8 cellular contexts compared by ENCODE assay signal in the genomic region with DNA sequence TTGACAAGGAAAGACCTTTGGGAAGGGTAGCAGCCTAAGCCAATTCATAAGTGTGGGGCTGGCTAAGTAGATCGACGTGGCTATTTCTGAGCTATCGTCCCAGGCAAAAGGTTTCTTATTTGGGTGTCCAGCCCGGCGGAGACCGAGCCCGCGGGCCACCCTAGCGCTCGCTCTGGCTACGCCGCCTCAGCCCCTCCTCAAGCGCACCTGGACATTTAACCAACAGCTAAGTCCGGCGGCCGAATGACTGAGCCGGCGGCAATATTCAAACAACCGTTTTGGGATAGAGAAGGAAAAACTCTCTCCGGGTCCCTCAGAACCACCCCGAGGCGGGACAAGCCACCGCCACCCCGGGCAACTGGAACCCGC. TPM values are rescaled to one million over a fixed set of nuclear protein-coding genes. Genes with fewer than 3 reads are reported as not detected.
A peak's percentile ranks its signal among the peaks of the same experiment; 100 is the strongest.
DNase-seq lines count a peak whose midpoint lies in the region; ATAC-seq, FAIRE-seq and TF ChIP-seq lines count a peak whose summit lies in the region.

No MANE protein-coding gene starts in this region.

- no peak for DNase-seq in A549 (ENCODE audit: low read depth in 1 of 2, low spot score in 1 of 2)
- DNase-seq in PC-9, result no peak
- DNase-seq in middle frontal gyrus (ENCODE audit: extremely low spot score, low spot score), result peak; percentile 4
- DNase-seq in ureter (ENCODE audit: low spot score), result peak; percentile 54
- no peak for DNase-seq in superior temporal gyrus (ENCODE audit: extremely low spot score)

- peak overlapping the region; percentile 83 for H3K4me2 ChIP-seq in A549
- peak overlapping the region; percentile 90 for H3K4me2 ChIP-seq in PC-9

- H3K4me3 ChIP-seq in A549, result peak overlapping the region; percentile 75
- peak overlapping the region; percentile 89 for H3K4me3 ChIP-seq in PC-9
- H3K4me3 ChIP-seq in endocrine pancreas (ENCODE audit: control insufficient read depth, insufficient read depth, low read length), result peak overlapping the region; percentile 92

- under 1% methylated on average over 23 of the region's 25 CpGs for WGBS in A549 (ENCODE audit: missing lambda C conversion rate)

- H3K27me3 ChIP-seq in PC-9 (ENCODE audit: insufficient read depth, low read depth) (no peaks in the 10 kb centered on the region), endocrine pancreas (ENCODE audit: control insufficient read depth, insufficient read depth, low read length) (no peaks in the 10 kb centered on the region)

- BruUV-seq in PC-9 (replicated peaks; lab: Mats Ljungman, UMichigan), result TSS peak; percentile 77

- H3K9me3 ChIP-seq in A549 (no peaks in the 10 kb centered on the region), PC-9 (ENCODE audit: insufficient read depth, low read depth) (no peaks in the 10 kb centered on the region), endocrine pancreas (ENCODE audit: control insufficient read depth, low read length) (no peaks in the 10 kb centered on the region)

- H3K4me1 ChIP-seq in A549 (peaks cover 15% of the 10 kb centered on the region), PC-9 (replicated peaks; ENCODE audit: insufficient read depth) (peaks cover 21% of the 10 kb centered on the region), endocrine pancreas (ENCODE audit: control insufficient read depth, insufficient read depth, low read length) (peaks cover 10% of the 10 kb centered on the region)

- H3K79me2 ChIP-seq in PC-9 (ENCODE audit: low read depth), result peaks cover 29% of the 10 kb centered on the region

- H3K9ac ChIP-seq in endocrine pancreas (ENCODE audit: control insufficient read depth, insufficient read depth, low read length), result peak overlapping the region; percentile 8

- H3K27ac ChIP-seq in A549, result peak overlapping the region; percentile 85 to 87
- H3K27ac ChIP-seq in PC-9, result peak overlapping the region; percentile 69

- H2AFZ ChIP-seq in PC-9, result peak overlapping the region; percentile 85

- TF ChIP-seq EP300 in A549 (IDR thresholded peaks at IDR 0.05), result no peak

- peak; percentile 68 to 74 for ATAC-seq in A549
- peak; percentile 15 for ATAC-seq in GM18858 (IDR thresholded peaks at IDR 0.05; ENCODE audit: unreplicated experiment)
- ATAC-seq in HG03039 (IDR thresholded peaks at IDR 0.05; ENCODE audit: unreplicated experiment), result peak; percentile 20

- no peak for TF ChIP-seq CTCF in A549 (IDR thresholded peaks at IDR 0.05)
- TF ChIP-seq CTCF in PC-9 (conservative IDR thresholded peaks at IDR 0.05), result no peak

- intact Hi-C loops in PC-9 (cut with micrococcal nuclease; ENCODE audit: unreplicated experiment), result loop anchor here (1.0 to 5.0 kb wide), 3 partner anchors 48 to 195 kb away; no protein-coding TSS in a partner anchor

- no peaks in the 10 kb centered on the region for H3K36me3 ChIP-seq in PC-9 (ENCODE audit: low read depth)
- no peaks in the 10 kb centered on the region for H3K36me3 ChIP-seq in endocrine pancreas (ENCODE audit: control insufficient read depth, insufficient read depth, low read length)

- TF ChIP-seq RAD21 in A549 (conservative IDR thresholded peaks at IDR 0.05 in 1 of 2, IDR thresholded peaks at IDR 0.05 in 1 of 2), result no peak

- CTCF ChIA-PET in A549 (lab: Yijun Ruan, JAX) (interaction anchor here (0.5 to 3.3 kb wide), 55 partner anchors 8 to 927 kb away, joined by 3 to 22 read pairs (median 5); no protein-coding TSS in a partner anchor), PC-9 (lab: Charles Lee) (interaction anchor here (0.6 to 1.3 kb wide), 4 partner anchors 12 to 274 kb away, joined by 3 to 13 read pairs (median 4); no protein-coding TSS in a partner anchor)

- H3K9me2 ChIP-seq in PC-9 (ENCODE audit: insufficient read depth), result no peaks in the 10 kb centered on the region

- FAIRE-seq in A549 (lab: Jason Lieb, UNC), result no peak

- H4K20me1 ChIP-seq in PC-9 (ENCODE audit: insufficient read depth), result no peaks in the 10 kb centered on the region

- no peaks in the 10 kb centered on the region for H3F3A ChIP-seq in PC-9 (ENCODE audit: insufficient read depth, low read depth)

- no peak for TF ChIP-seq POLR2A in A549 (IDR thresholded peaks at IDR 0.05; ENCODE audit: low read length)

- POLR2A ChIA-PET in A549 (lab: Yijun Ruan, JAX), result interaction anchor here (0.7 to 1.8 kb wide), 15 partner anchors 9 to 269 kb away, joined by 3 to 12 read pairs (median 3); partner anchors contain the start of genes AMPD3 and CTR9
- POLR2A ChIA-PET in PC-9 (lab: Charles Lee; ENCODE audit: unreplicated experiment), result interaction anchor here (0.5 to 0.6 kb wide), 3 partner anchors 16 to 976 kb away, joined by 3 to 6 read pairs (median 4); no protein-coding TSS in a partner anchor

TF ChIP-seq in A549, 52 proteins besides CTCF, POLR2A, EP300 and RAD21:
- TF ChIP-seq NFE2L2 (conservative IDR thresholded peaks at IDR 0.05; ENCODE audit: low read length) (no peak), HOXB13 (CRISPR knock-in tag; IDR thresholded peaks at IDR 0.05; ENCODE audit: low read depth) (no peak), EHMT2 (IDR thresholded peaks at IDR 0.05; ENCODE audit: low read depth) (no peak)
TF ChIP-seq in A549: peak in this region for 0.

RNA-seq across cellular contexts. Expression of gene RNF141, which starts 0.5 kb away (rescaled TPM):
- 21.6 and 33.3 TPM in 2 replicates for polyA plus RNA-seq in A549 (2011; rRNA removed)
- polyA plus RNA-seq in A549 (2012; cell fraction: cytosol; rRNA removed), result 5.6 TPM in 2 replicates
- 1.1 and 2.0 TPM in 2 replicates for polyA plus RNA-seq in A549 (2012; cell fraction: nucleus; rRNA removed)
- polyA plus RNA-seq in A549 (2017; fragmentation: RNase III; extraction: RNeasy Plus Mini Kit Qiagen cat#74134 plus additional on column Dnase treatment), result 15.6 to 18.6 TPM (median 16.8 TPM) in 3 replicates
- 9.0 and 12.6 TPM in 2 replicates for polyA minus RNA-seq in A549 (2011; rRNA and poly(A)+ RNA removed)
- total RNA-seq in PC-9 (2021), result 33.7 and 36.8 TPM in 2 replicates
- 44.6 TPM for total RNA-seq in ureter

RNA-seq across cellular contexts. Expression of gene LYVE1, which starts 27.9 kb away (rescaled TPM):
- not detected in 2 replicates for polyA plus RNA-seq in A549 (2011; rRNA removed)
- not detected in 2 replicates for polyA plus RNA-seq in A549 (2012; cell fraction: cytosol; rRNA removed)
- not detected in 2 replicates for polyA plus RNA-seq in A549 (2012; cell fraction: nucleus; rRNA removed)
- polyA plus RNA-seq in A549 (2017; fragmentation: RNase III; extraction: RNeasy Plus Mini Kit Qiagen cat#74134 plus additional on column Dnase treatment), result 0.04 TPM in 1 of 3 replicates, not detected in the others
- not detected in 2 replicates for polyA minus RNA-seq in A549 (2011; rRNA and poly(A)+ RNA removed)
- total RNA-seq in PC-9 (2021), result not detected in 2 replicates
- total RNA-seq in ureter, result 30.8 TPM

Comparison
In these comparisons a context has a peak if more than half of its experiments do, and no peak if none do; other contexts are left out.
1. ATAC-seq: peak in every context shown above with its lines; median percentile 71 in A549; 20 in HG03039; 15 in GM18858.
2. DNase-seq: peak in middle frontal gyrus (single experiment) and ureter (single experiment); none in A549 (0 of 2), PC-9 (0 of 2) and superior temporal gyrus (single experiment).
3. RNA of gene LYVE1, which starts 27.9 kb away (total RNA-seq): 30.8 TPM in ureter (single experiment); not detected in PC-9; every median in the first group is over 10 times any median in the second.
4. Peak in every context shown above with its lines, with median percentiles within 50 percentile points of each other: H3K4me3 ChIP-seq.